14 cellular contexts compared by ENCODE assay signal in the genomic region with DNA sequence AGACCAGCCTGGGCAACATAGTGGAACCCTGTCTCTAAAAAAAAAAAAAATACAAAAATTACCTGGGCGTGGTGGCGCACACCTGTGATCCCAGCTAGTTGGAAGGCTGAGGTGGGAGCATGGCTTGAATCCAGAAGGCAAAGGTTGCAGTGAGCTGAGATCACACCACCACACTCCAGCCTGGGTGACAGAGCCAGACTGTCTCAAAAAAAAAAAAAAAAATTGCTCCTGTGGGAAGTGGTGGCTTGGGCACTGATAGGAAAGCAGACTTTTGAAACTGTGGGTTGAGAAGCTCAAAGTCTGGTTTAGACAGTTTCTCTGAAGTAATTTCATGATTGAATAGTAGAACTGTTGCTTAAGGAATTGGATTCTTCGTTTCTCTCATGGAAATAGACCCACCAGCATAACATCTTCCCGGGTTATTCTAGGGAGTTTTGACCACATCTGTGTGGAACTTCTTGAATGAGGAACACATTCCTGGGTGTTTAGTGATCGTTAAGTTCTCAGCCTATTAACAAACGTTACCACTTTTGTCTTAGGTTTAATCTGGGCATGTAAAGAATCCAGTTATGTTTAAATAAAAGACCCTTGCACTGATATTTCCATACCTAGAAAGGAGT. TPM values are rescaled to one million over a fixed set of nuclear protein-coding genes. Genes with fewer than 3 reads are reported as not detected.
A peak's percentile ranks its signal among the peaks of the same experiment; 100 is the strongest.
DNase-seq lines count a peak whose midpoint lies in the region; ATAC-seq and TF ChIP-seq lines count a peak whose summit lies in the region.
"Had no signal": no experiment of that assay in that cellular context is flagged by ENCODE, and none has a peak within 500 bp of the region (broad histone marks: within the 10 kb centered on the region; RNA-seq: fewer than 3 reads in every experiment).

No MANE protein-coding gene starts in this region.

- peak overlapping the region; percentile 8 for H2AK5ac ChIP-seq in mesenchymal stem cell (ENCODE audit: low read length, severe bottlenecking)

- H3K4ac ChIP-seq in mesenchymal stem cell (ENCODE audit: low read depth in 1 of 2, low read length in 2 of 2) = no peak overlapping the region

- H2BK120ac ChIP-seq in mesenchymal stem cell (ENCODE audit: low read depth, low read length) = no peak overlapping the region

- no peak overlapping the region for H3K4me3 ChIP-seq in mesenchymal stem cell (ENCODE audit: insufficient read depth in 1 of 2, low read depth in 1 of 2, low read length in 2 of 2)
- no peak overlapping the region for H3K4me3 ChIP-seq in suprapubic skin
- H3K4me3 ChIP-seq: HAP-1, MG63 had no signal

- no peak overlapping the region for H4K91ac ChIP-seq in mesenchymal stem cell (ENCODE audit: low read length)

- H4K8ac ChIP-seq in mesenchymal stem cell (ENCODE audit: low read length) = no peak overlapping the region

- H3K27me3 ChIP-seq in mesenchymal stem cell (ENCODE audit: control insufficient read depth in 1 of 2, insufficient read depth in 1 of 2, low read length in 2 of 2) = no peaks in the 10 kb centered on the region
- no peaks in the 10 kb centered on the region for H3K27me3 ChIP-seq in suprapubic skin
- H3K27me3 ChIP-seq: MG63 had no signal

- H2BK12ac ChIP-seq in mesenchymal stem cell (ENCODE audit: low read length in 2 of 2) = no peak overlapping the region

- no peaks in the 10 kb centered on the region for H3K36me3 Mint-ChIP-seq in chondrocyte (ENCODE audit: low read depth)
- H3K36me3 Mint-ChIP-seq: activated CD8-positive, alpha-beta memory T cell treated with anti-CD3 and anti-CD28 coated beads, Interleukin-2, amount 10 ng/mL, durations not matched to agents 7 days and 5 days; activated naive CD4-positive, alpha-beta T cell treated with anti-CD3 and anti-CD28 coated beads, Interleukin-2, amount 50 U/mL, for 24 hours; CD8-positive, alpha-beta T cell had no signal

- no peak overlapping the region for H3K4me3 Mint-ChIP-seq in chondrocyte (ENCODE audit: unreplicated experiment)
- H3K4me3 Mint-ChIP-seq: activated CD8-positive, alpha-beta memory T cell treated with anti-CD3 and anti-CD28 coated beads, Interleukin-2, amount 10 ng/mL, durations not matched to agents 7 days and 5 days; activated naive CD4-positive, alpha-beta T cell treated with anti-CD3 and anti-CD28 coated beads, Interleukin-2, amount 50 U/mL, for 24 hours; CD8-positive, alpha-beta T cell had no signal

- H3K36me3 ChIP-seq in mesenchymal stem cell (ENCODE audit: control insufficient read depth in 1 of 2, insufficient read depth in 2 of 2, low read depth in 1 of 2, low read length in 2 of 2) = no peaks in the 10 kb centered on the region
- H3K36me3 ChIP-seq in suprapubic skin = peaks cover 14% of the 10 kb centered on the region
- H3K36me3 ChIP-seq: MG63 had no signal

- WGBS in mesenchymal stem cell = 75% methylated on average over 4 of the region's 6 CpGs
- 71% methylated on average over 6 of the region's 6 CpGs for WGBS in suprapubic skin

- peak overlapping the region; percentile 61 for H3K27ac Mint-ChIP-seq in chondrocyte (ENCODE audit: unreplicated experiment)
- H3K27ac Mint-ChIP-seq: activated CD8-positive, alpha-beta memory T cell treated with anti-CD3 and anti-CD28 coated beads, Interleukin-2, amount 10 ng/mL, durations not matched to agents 7 days and 5 days; activated naive CD4-positive, alpha-beta T cell treated with anti-CD3 and anti-CD28 coated beads, Interleukin-2, amount 50 U/mL, for 24 hours; CD8-positive, alpha-beta T cell had no signal

- DNase-seq in HCEC 1CT (peak; percentile 73), chondrocyte (ENCODE audit: low spot score) (no peak), mesenchymal stem cell (peak; percentile 58), suprapubic skin (ENCODE audit: low spot score in 2 of 2) (no peak), NCI-H2081 treated with DMSO at 0.1 percent for 48 hours (lab: John Stamatoyannopoulos, UW) (no peak), NCI-H128 (lab: John Stamatoyannopoulos, UW; ENCODE audit: unreplicated experiment) (no peak), NCI-H1694 (lab: John Stamatoyannopoulos, UW) (no peak)
- DNase-seq: activated CD8-positive, alpha-beta memory T cell treated with anti-CD3 and anti-CD28 coated beads, Interleukin-2, amount 10 ng/mL, durations not matched to agents 7 days and 5 days; MG63; stimulated activated naive CD4-positive, alpha-beta T cell treated with Interleukin-2 at 50 U/mL for 16 hours had no signal

- H3K14ac ChIP-seq in mesenchymal stem cell (ENCODE audit: low read length in 2 of 2) = no peak overlapping the region

- H3K4me1 ChIP-seq in mesenchymal stem cell (ENCODE audit: control insufficient read depth, insufficient read depth, low read depth, low read length) = peaks cover 11% of the 10 kb centered on the region
- peaks cover 37% of the 10 kb centered on the region for H3K4me1 ChIP-seq in suprapubic skin
- H3K4me1 ChIP-seq: HAP-1 had no signal

- H3K4me1 Mint-ChIP-seq in chondrocyte (ENCODE audit: low read depth) = peaks cover 39% of the 10 kb centered on the region

- H3K23ac ChIP-seq in mesenchymal stem cell (ENCODE audit: low read length in 2 of 2) = no peak overlapping the region

- H3K9ac ChIP-seq in mesenchymal stem cell (ENCODE audit: low read length) = peak overlapping the region; percentile 57

- no peaks in the 10 kb centered on the region for H3K79me1 ChIP-seq in mesenchymal stem cell (replicated peaks; ENCODE audit: low read length, poor library complexity, severe bottlenecking)

- TF ChIP-seq CTCF in chondrocyte (IDR thresholded peaks at IDR 0.05) (no peak), suprapubic skin (IDR thresholded peaks at IDR 0.05) (no peak)

- H3K27ac ChIP-seq in mesenchymal stem cell (ENCODE audit: low read length, poor library complexity, severe bottlenecking) = peak overlapping the region; percentile 51
- peak overlapping the region; percentile 61 for H3K27ac ChIP-seq in suprapubic skin

- H3K4me2 ChIP-seq in mesenchymal stem cell (ENCODE audit: low read length, poor library complexity, severe bottlenecking) = no peak overlapping the region

- H2BK5ac ChIP-seq in mesenchymal stem cell (ENCODE audit: low read depth, low read length, poor library complexity, severe bottlenecking) = peak overlapping the region; percentile 39

- TF ChIP-seq POLR2A in suprapubic skin (IDR thresholded peaks at IDR 0.05) = no peak

- no peak for TF ChIP-seq EP300 in suprapubic skin (IDR thresholded peaks at IDR 0.05)

- no peak overlapping the region for H2BK15ac ChIP-seq in mesenchymal stem cell (ENCODE audit: low read depth, poor library complexity, severe bottlenecking)

- no peak for ATAC-seq in GM19455 (IDR thresholded peaks at IDR 0.05; ENCODE audit: unreplicated experiment)

- H3K9me3 ChIP-seq in mesenchymal stem cell (ENCODE audit: control insufficient read depth, low read length) = no peaks in the 10 kb centered on the region
- H3K9me3 ChIP-seq in suprapubic skin = no peaks in the 10 kb centered on the region
- H3K9me3 ChIP-seq: HAP-1, MG63 had no signal

- H3K27me3 Mint-ChIP-seq in chondrocyte (ENCODE audit: low read depth) = no peaks in the 10 kb centered on the region

- H2AFZ ChIP-seq in mesenchymal stem cell (ENCODE audit: low read depth, low read length) = no peak overlapping the region

- no peak overlapping the region for H3K18ac ChIP-seq in mesenchymal stem cell (ENCODE audit: low read depth in 1 of 2, low read length in 2 of 2)

- no peaks in the 10 kb centered on the region for H3K9me3 Mint-ChIP-seq in chondrocyte (ENCODE audit: low read depth)
- H3K9me3 Mint-ChIP-seq: activated naive CD4-positive, alpha-beta T cell treated with anti-CD3 and anti-CD28 coated beads, Interleukin-2, amount 50 U/mL, for 24 hours; CD8-positive, alpha-beta T cell had no signal

RNA-seq across cellular contexts. Expression of gene GRHL1, which starts 33.5 kb away (rescaled TPM):
- 0.31 to 0.59 TPM (median 0.42 TPM) in 3 replicates for total RNA-seq in chondrocyte
- 0.18 TPM for polyA plus RNA-seq in mesenchymal stem cell (2013, experiment 1 of 2)
- polyA plus RNA-seq in mesenchymal stem cell (2013, experiment 2 of 2) = 0.16 TPM
- total RNA-seq in suprapubic skin = 100 to 1,000 TPM; 112 to 233 (median 121) TPM

RNA-seq across cellular contexts. Expression of gene KLF11, which starts 58.4 kb away (rescaled TPM):
- total RNA-seq in chondrocyte (10.7 to 16.2 TPM (median 15.2 TPM) in 3 replicates), suprapubic skin (10 to 100 TPM; 48.6 to 81.6 (median 58.8) TPM)
- polyA plus RNA-seq in mesenchymal stem cell (2013, experiment 1 of 2) = 7.2 TPM
- 7.1 TPM for polyA plus RNA-seq in mesenchymal stem cell (2013, experiment 2 of 2)

Comparison
In these comparisons a context has a peak if more than half of its experiments do, and no peak if none do; other contexts are left out.
1. DNase-seq: peak in HCEC 1CT (single experiment) and mesenchymal stem cell (single experiment); none in chondrocyte (single experiment), suprapubic skin (0 of 2), NCI-H2081 treated with DMSO at 0.1 percent for 48 hours (single experiment), NCI-H128 (single experiment) and NCI-H1694 (single experiment).
2. RNA of gene GRHL1, which starts 33.5 kb away (total RNA-seq): 112 to 233 TPM in suprapubic skin; 0.31 to 0.59 TPM in chondrocyte; every median in the first group is over 10 times any median in the second.